Comparison of ENCODE assay signal across 8 cellular contexts in genomic region chrX:48696301-48697181, GRCh38. TPM values are rescaled to one million over a fixed set of nuclear protein-coding genes. Genes with fewer than 3 reads are reported as not detected.
DNase-seq lines count a peak whose midpoint lies in the region; ATAC-seq and TF ChIP-seq lines count a peak whose summit lies in the region.

SUV39H1 (plus strand) TSS chrX:48696734; CDS start chrX:48696785, 51 bp downstream.

- H3K9me3 ChIP-seq in thoracic aorta: no peaks in the 10 kb centered on the region

- H3K36me3 Mint-ChIP-seq in activated naive CD4-positive, alpha-beta T cell treated with anti-CD3 and anti-CD28 coated beads, Interleukin-2, amount 50 U/mL, for 24 hours: no peaks in the 10 kb centered on the region
- H3K36me3 Mint-ChIP-seq in osteocyte (ENCODE audit: unreplicated experiment): peaks cover 2% of the 10 kb centered on the region

- H3K27ac ChIP-seq in thoracic aorta: peak within 1 kb of the TSS; percentile 88 to 93

- no peaks in the 10 kb centered on the region for H3K27me3 Mint-ChIP-seq in activated naive CD4-positive, alpha-beta T cell treated with anti-CD3 and anti-CD28 coated beads, Interleukin-2, amount 50 U/mL, for 24 hours
- no peaks in the 10 kb centered on the region for H3K27me3 Mint-ChIP-seq in osteocyte (ENCODE audit: unreplicated experiment)

- peaks cover 6% of the 10 kb centered on the region for H3K36me3 ChIP-seq in thoracic aorta

- ATAC-seq in HG02678 (IDR thresholded peaks at IDR 0.05; ENCODE audit: unreplicated experiment) (peak; percentile 95), thoracic aorta (ENCODE audit: insufficient number of reproducible peaks, low FRiP score, low read depth) (peak; percentile 83)

- TF ChIP-seq CTCF in GM12865 (IDR thresholded peaks at IDR 0.05; ENCODE audit: insufficient read depth, low read depth, low read length, missing control alignments): no peak
- TF ChIP-seq CTCF in osteocyte (IDR thresholded peaks at IDR 0.05): no peak
- TF ChIP-seq CTCF in thoracic aorta (IDR thresholded peaks at IDR 0.05): no peak

- peaks cover 0 to 14% of the 10 kb centered on the region in 2 donors for H3K4me1 ChIP-seq in thoracic aorta (ENCODE audit: control insufficient read depth in 1 of 2, low read depth in 2 of 2)

- H3K9me3 Mint-ChIP-seq in activated naive CD4-positive, alpha-beta T cell treated with anti-CD3 and anti-CD28 coated beads, Interleukin-2, amount 50 U/mL, for 24 hours: no peaks in the 10 kb centered on the region
- no peaks in the 10 kb centered on the region for H3K9me3 Mint-ChIP-seq in osteocyte (ENCODE audit: unreplicated experiment)

- peak within 1 kb of the TSS; percentile 95 for H3K4me3 Mint-ChIP-seq in activated naive CD4-positive, alpha-beta T cell treated with anti-CD3 and anti-CD28 coated beads, Interleukin-2, amount 50 U/mL, for 24 hours
- peak within 1 kb of the TSS; percentile 83 for H3K4me3 Mint-ChIP-seq in osteocyte (ENCODE audit: unreplicated experiment)

- H3K4me1 Mint-ChIP-seq in activated naive CD4-positive, alpha-beta T cell treated with anti-CD3 and anti-CD28 coated beads, Interleukin-2, amount 50 U/mL, for 24 hours: peaks cover 22% of the 10 kb centered on the region
- H3K4me1 Mint-ChIP-seq in osteocyte (ENCODE audit: unreplicated experiment): peaks cover 14% of the 10 kb centered on the region

- H3K27me3 ChIP-seq in thoracic aorta (replicated peaks; ENCODE audit: insufficient read depth): no peaks in the 10 kb centered on the region

- H3K27ac Mint-ChIP-seq in activated naive CD4-positive, alpha-beta T cell treated with anti-CD3 and anti-CD28 coated beads, Interleukin-2, amount 50 U/mL, for 24 hours: peak within 1 kb of the TSS; percentile 96
- peak within 1 kb of the TSS; percentile 90 for H3K27ac Mint-ChIP-seq in osteocyte (ENCODE audit: unreplicated experiment)

- DNase-seq in GM12865 (ENCODE audit: low read depth) (peak; percentile 94), NCI-H1105 treated with DMSO at 0.1 percent for 48 hours (lab: John Stamatoyannopoulos, UW) (peak; percentile 73), SKM-1 (lab: John Stamatoyannopoulos, UW; ENCODE audit: unreplicated experiment) (peak; percentile 8), glomerular visceral epithelial cell (ENCODE audit: extremely low spot score) (peak; percentile 87), osteocyte (ENCODE audit: extremely low spot score, unreplicated experiment) (peak; percentile 96), thoracic aorta (ENCODE audit: low spot score) (peak; percentile 28)

- H3K4me3 ChIP-seq in GM12865 (ENCODE audit: low read depth, low read length): peak within 1 kb of the TSS; percentile 84
- H3K4me3 ChIP-seq in thoracic aorta: peak within 1 kb of the TSS; percentile 71

RNA-seq across cellular contexts. Expression of gene SUV39H1, which starts in this region (rescaled TPM):
- total RNA-seq in osteocyte (4.5 and 5.1 TPM in 2 replicates), thoracic aorta (1 to 10 TPM; 3.5 to 4.4 TPM)

Comparison
In these comparisons a context has a peak if more than half of its experiments do, and no peak if none do; other contexts are left out.
1. Peak in every context shown above with its lines: DNase-seq, ATAC-seq, H3K4me3 ChIP-seq and H3K27ac ChIP-seq.
2. DNase-seq: peak in every context shown above with its lines; median percentile 96 in osteocyte; 94 in GM12865; 87 in glomerular visceral epithelial cell; 73 in NCI-H1105 treated with DMSO at 0.1 percent for 48 hours; 28 in thoracic aorta; 8 in SKM-1.